ENCODE assay signal across 32 cellular contexts in genomic region chr22:41922940-41923594, GRCh38. TPM values are rescaled to one million over a fixed set of nuclear protein-coding genes. Genes with fewer than 3 reads are reported as not detected.
DNase-seq lines count a peak whose midpoint lies in the region; ATAC-seq and TF ChIP-seq lines count a peak whose summit lies in the region.
"Had no signal": no experiment of that assay in that cellular context is flagged by ENCODE, and none has a peak within 500 bp of the region (broad histone marks: within the 10 kb centered on the region; RNA-seq: fewer than 3 reads in every experiment).

No MANE protein-coding gene starts in this region.

- H3K9me2 ChIP-seq in OCI-LY7 (ENCODE audit: insufficient read depth, low read length) = no peaks in the 10 kb centered on the region

- intact Hi-C loops in OCI-LY7 (cut with micrococcal nuclease; ENCODE audit: unreplicated experiment) = loop anchor here (5.0 kb wide), 1 partner anchor 91 kb away; the partner anchor contains the start of gene SREBF2
- intact Hi-C loops in body of pancreas (cut with DNase I) = no loop called here
- intact Hi-C loops in Calu3 (cut with micrococcal nuclease; ENCODE audit: unreplicated experiment) = no loop called here

- WGBS in body of pancreas, 2 donors = 85% methylated on average over 4 of the region's 4 CpGs

- H3K4me3 ChIP-seq in OCI-LY7 (ENCODE audit: low read depth, low read length, poor library complexity, severe bottlenecking) (no peak overlapping the region), body of pancreas (no peak overlapping the region)
- H3K4me3 ChIP-seq: breast epithelium, dorsolateral prefrontal cortex, esophagus squamous epithelium, HAP-1, pancreas, suprapubic skin, upper lobe of right lung had no signal

- H3K4me1 ChIP-seq in OCI-LY7 (ENCODE audit: insufficient read depth, low read length, poor library complexity, severe bottlenecking) (peaks cover 98% of the 10 kb centered on the region), body of pancreas (peaks cover 27% of the 10 kb centered on the region)
- H3K4me1 ChIP-seq: foreskin keratinocyte had no signal

- ATAC-seq in stimulated activated memory B cell treated with anti-CD40 and anti-IgM and Interleukin-4, amounts not matched to agents 10 μg/mL and 1 μg/mL and 100 μg/mL, for 72 hours = no peak
- ATAC-seq in body of pancreas = no peak
- ATAC-seq: activated CD8-positive, alpha-beta T cell treated with anti-CD3 and anti-CD28 coated beads, Interleukin-2, amount 10 ng/mL, durations not matched to agents 7 days and 5 days; foreskin keratinocyte; left lobe of liver; Panc1; pancreas; upper lobe of right lung had no signal

- POLR2A ChIA-PET in OCI-LY7 (lab: Charles Lee) = interaction anchor here (1.1 to 2.2 kb wide), 4 partner anchors 13 to 61 kb away, joined by 3 to 7 read pairs (median 4); no protein-coding TSS in a partner anchor

- H3K4me2 ChIP-seq in OCI-LY7 (ENCODE audit: low read length) = peak overlapping the region; percentile 80

- peak overlapping the region; percentile 88 for H3K27ac ChIP-seq in OCI-LY7 (ENCODE audit: low read depth, low read length, poor library complexity, severe bottlenecking)
- H3K27ac ChIP-seq in body of pancreas = no peak overlapping the region
- H3K27ac ChIP-seq: 22Rv1, breast epithelium, dorsolateral prefrontal cortex, esophagus squamous epithelium, foreskin keratinocyte, pancreas, suprapubic skin, upper lobe of right lung had no signal

- peaks cover 1% of the 10 kb centered on the region for H3K36me3 Mint-ChIP-seq in activated T-cell treated with anti-CD3 and anti-CD28 coated beads, Interleukin-2, amount 50 U/mL, for 24 hours (ENCODE audit: low read depth)
- H3K36me3 Mint-ChIP-seq in stimulated activated memory B cell treated with anti-CD40 and anti-IgM and Interleukin-4, amounts not matched to agents 10 μg/mL and 1 μg/mL and 100 μg/mL, for 72 hours = peaks cover 42% of the 10 kb centered on the region
- H3K36me3 Mint-ChIP-seq in Calu3 (ENCODE audit: insufficient read depth, unreplicated experiment) = peaks cover 30% of the 10 kb centered on the region
- H3K36me3 Mint-ChIP-seq: activated naive CD8-positive, alpha-beta T cell had no signal

- peaks cover 0 to 3% of the 10 kb centered on the region in 2 donors for H3K27me3 ChIP-seq in body of pancreas
- H3K27me3 ChIP-seq: pancreas had no signal

- H3K27me3 Mint-ChIP-seq in activated T-cell treated with anti-CD3 and anti-CD28 coated beads, Interleukin-2, amount 50 U/mL, for 24 hours = peaks cover 4% of the 10 kb centered on the region
- H3K27me3 Mint-ChIP-seq in stimulated activated memory B cell treated with anti-CD40 and anti-IgM and Interleukin-4, amounts not matched to agents 10 μg/mL and 1 μg/mL and 100 μg/mL, for 72 hours = no peaks in the 10 kb centered on the region
- H3K27me3 Mint-ChIP-seq in Calu3 (ENCODE audit: unreplicated experiment) = peaks cover 46% of the 10 kb centered on the region
- H3K27me3 Mint-ChIP-seq: activated naive CD8-positive, alpha-beta T cell had no signal

- TF ChIP-seq CTCF in OCI-LY7 (conservative IDR thresholded peaks at IDR 0.05; ENCODE audit: low read length) (no peak), body of pancreas (IDR thresholded peaks at IDR 0.05) (no peak), Calu3 (IDR thresholded peaks at IDR 0.05; ENCODE audit: unreplicated experiment) (no peak)

- H4K20me1 ChIP-seq in OCI-LY7 (ENCODE audit: insufficient read depth, low read length) = 0 out of 2 replicates have a peak, but pooled peaks cover 4% of the 10 kb centered on the region

- no peaks in the 10 kb centered on the region for H3K9me3 Mint-ChIP-seq in activated T-cell treated with anti-CD3 and anti-CD28 coated beads, Interleukin-2, amount 50 U/mL, for 24 hours
- no peaks in the 10 kb centered on the region for H3K9me3 Mint-ChIP-seq in stimulated activated memory B cell treated with anti-CD40 and anti-IgM and Interleukin-4, amounts not matched to agents 10 μg/mL and 1 μg/mL and 100 μg/mL, for 72 hours
- no peaks in the 10 kb centered on the region for H3K9me3 Mint-ChIP-seq in Calu3 (ENCODE audit: low read depth, unreplicated experiment)

- no peak for DNase-seq in activated T-cell treated with anti-CD3 and anti-CD28 coated beads, Interleukin-2, amount 50 U/mL, for 24 hours
- DNase-seq in activated T-cell treated with anti-CD3 and anti-CD28 coated beads, Interleukin-2, amount 50 U/mL, for 1 hour = no peak
- DNase-seq in OCI-LY7 (ENCODE audit: low spot score) (no peak), body of pancreas (no peak), Calu3 (no peak)
- DNase-seq: activated CD4-positive, alpha-beta T cell treated with anti-CD3 and anti-CD28 coated beads for 4 hours; activated CD8-positive, alpha-beta T cell treated with anti-CD3 and anti-CD28 coated beads, Interleukin-2, amount 10 ng/mL, durations not matched to agents 7 days and 5 days; DND-41; dorsolateral prefrontal cortex; esophagus squamous epithelium; foreskin keratinocyte; head of caudate nucleus; Kasumi-1; mesenchymal stem cell; NCI-H1436; NCI-H345; NCI-H69; Right ventricle myocardium superior; stimulated activated naive CD4-positive, alpha-beta T cell; upper lobe of right lung had no signal

- no peak for TF ChIP-seq POLR2A in body of pancreas (IDR thresholded peaks at IDR 0.05)

- BruUV-seq in OCI-LY7 (replicated peaks; lab: Mats Ljungman, UMichigan) (no TSS peak), Calu3 (replicated peaks; lab: Mats Ljungman, UMichigan) (no TSS peak)

- CTCF ChIA-PET in OCI-LY7 (lab: Charles Lee; ENCODE audit: unreplicated experiment) (no interaction called here), Calu3 (lab: Charles Lee) (interaction anchor here (0.9 kb wide), 1 partner anchor 18 kb away, joined by 3 read pairs; no protein-coding TSS in a partner anchor)

- H3K9me3 ChIP-seq in OCI-LY7 (ENCODE audit: low read length) = no peaks in the 10 kb centered on the region
- no peaks in the 10 kb centered on the region for H3K9me3 ChIP-seq in body of pancreas
- H3K9me3 ChIP-seq: breast epithelium, esophagus squamous epithelium, HAP-1, pancreas, suprapubic skin, upper lobe of right lung had no signal

- peaks cover 17% of the 10 kb centered on the region; the same call in 1 of the 2 replicates for H3K36me3 ChIP-seq in OCI-LY7 (ENCODE audit: insufficient read depth, low read length)
- H3K36me3 ChIP-seq in body of pancreas (replicated peaks in 1 of 2; ENCODE audit: insufficient read depth in 1 of 2, low read depth in 2 of 2) = no peaks in the 10 kb centered on the region
- H3K36me3 ChIP-seq: breast epithelium, esophagus squamous epithelium, HAP-1, pancreas, suprapubic skin, upper lobe of right lung had no signal

- H3K4me1 Mint-ChIP-seq in activated T-cell treated with anti-CD3 and anti-CD28 coated beads, Interleukin-2, amount 50 U/mL, for 24 hours (ENCODE audit: low read depth) = peaks cover 36% of the 10 kb centered on the region
- H3K4me1 Mint-ChIP-seq in stimulated activated memory B cell treated with anti-CD40 and anti-IgM and Interleukin-4, amounts not matched to agents 10 μg/mL and 1 μg/mL and 100 μg/mL, for 72 hours = peaks cover 76% of the 10 kb centered on the region
- peaks cover 12% of the 10 kb centered on the region for H3K4me1 Mint-ChIP-seq in Calu3 (ENCODE audit: low read depth, unreplicated experiment)

- H2AFZ ChIP-seq in OCI-LY7 (ENCODE audit: low read length) = no peak overlapping the region

- H3K27ac Mint-ChIP-seq in activated T-cell treated with anti-CD3 and anti-CD28 coated beads, Interleukin-2, amount 50 U/mL, for 24 hours = peak overlapping the region; percentile 12
- H3K27ac Mint-ChIP-seq in stimulated activated memory B cell treated with anti-CD40 and anti-IgM and Interleukin-4, amounts not matched to agents 10 μg/mL and 1 μg/mL and 100 μg/mL, for 72 hours = peak overlapping the region; percentile 96
- H3K27ac Mint-ChIP-seq in Calu3 (ENCODE audit: unreplicated experiment) = no peak overlapping the region
- H3K27ac Mint-ChIP-seq: activated CD8-positive, alpha-beta T cell treated with anti-CD3 and anti-CD28 coated beads, Interleukin-2, amount 10 ng/mL, durations not matched to agents 7 days and 5 days; activated naive CD8-positive, alpha-beta T cell; CD14-positive monocyte had no signal

- peaks cover 4% of the 10 kb centered on the region; the same call in 1 of the 2 replicates for H3K79me2 ChIP-seq in OCI-LY7 (ENCODE audit: insufficient read depth, low read depth, low read length)

- H3K4me3 Mint-ChIP-seq in activated T-cell treated with anti-CD3 and anti-CD28 coated beads, Interleukin-2, amount 50 U/mL, for 24 hours = no peak overlapping the region
- peak overlapping the region; percentile 92 for H3K4me3 Mint-ChIP-seq in stimulated activated memory B cell treated with anti-CD40 and anti-IgM and Interleukin-4, amounts not matched to agents 10 μg/mL and 1 μg/mL and 100 μg/mL, for 72 hours
- H3K4me3 Mint-ChIP-seq in Calu3 (ENCODE audit: low read depth, unreplicated experiment) = no peak overlapping the region
- H3K4me3 Mint-ChIP-seq: activated CD8-positive, alpha-beta T cell treated with anti-CD3 and anti-CD28 coated beads, Interleukin-2, amount 10 ng/mL, durations not matched to agents 7 days and 5 days; activated naive CD8-positive, alpha-beta T cell; CD14-positive monocyte had no signal

RNA-seq across cellular contexts. Expression of gene TNFRSF13C, which starts 3.5 kb away (rescaled TPM):
- total RNA-seq in OCI-LY7 (2014; rRNA removed; shearing (Covaris generic)) = 10.9 and 21.3 TPM in 2 replicates
- 65.0 and 67.8 TPM in 2 replicates for total RNA-seq in OCI-LY7 (2022)
- total RNA-seq in body of pancreas = not detected
- total RNA-seq in Calu3 (2022) = 1.4 and 1.5 TPM in 2 replicates

RNA-seq across cellular contexts. Expression of gene SHISA8, which starts 8.2 kb away (rescaled TPM):
- total RNA-seq in OCI-LY7 (2014; rRNA removed; shearing (Covaris generic)) = not detected in 2 replicates
- 0.61 and 0.74 TPM in 2 replicates for total RNA-seq in OCI-LY7 (2022)
- not detected for total RNA-seq in body of pancreas
- not detected in 2 replicates for total RNA-seq in Calu3 (2022)
- total RNA-seq: activated CD8-positive, alpha-beta T cell treated with anti-CD3 and anti-CD28 coated beads, Interleukin-2, amount 10 ng/mL, durations not matched to agents 7 days and 5 days; breast epithelium; chondrocyte; esophagus squamous epithelium; foreskin keratinocyte; left lobe of liver; pancreas; renal cortical epithelial cell; suprapubic skin; upper lobe of right lung had no signal

RNA-seq across cellular contexts. Expression of gene CENPM, which starts 23.9 kb away (rescaled TPM):
- 347 and 354 TPM in 2 replicates for total RNA-seq in OCI-LY7 (2014; rRNA removed; shearing (Covaris generic))
- total RNA-seq in OCI-LY7 (2022) (189 and 217 TPM in 2 replicates), body of pancreas (not detected), Calu3 (2022) (46.7 and 69.3 TPM in 2 replicates)
- total RNA-seq: left lobe of liver had no signal

RNA-seq across cellular contexts. Expression of gene SEPTIN3, which starts 46.2 kb away (rescaled TPM):
- 0.46 and 1.1 TPM in 2 replicates for total RNA-seq in OCI-LY7 (2014; rRNA removed; shearing (Covaris generic))
- 1.9 and 2.1 TPM in 2 replicates for total RNA-seq in OCI-LY7 (2022)
- under 1 TPM in 1 of 2 donors, not detected in 1; 0.52 TPM for total RNA-seq in body of pancreas
- 3.2 and 3.4 TPM in 2 replicates for total RNA-seq in Calu3 (2022)
- total RNA-seq: left lobe of liver had no signal

Comparison
In these comparisons a context has a peak if more than half of its experiments do, and no peak if none do; other contexts are left out.
1. RNA of gene CENPM, which starts 23.9 kb away (total RNA-seq): 189 to 354 TPM in OCI-LY7 and 46.7 to 69.3 TPM in Calu3; not detected in body of pancreas; every median in the first group is over 10 times any median in the second.